ENCODE assay signal across 11 cellular contexts in the genomic region with DNA sequence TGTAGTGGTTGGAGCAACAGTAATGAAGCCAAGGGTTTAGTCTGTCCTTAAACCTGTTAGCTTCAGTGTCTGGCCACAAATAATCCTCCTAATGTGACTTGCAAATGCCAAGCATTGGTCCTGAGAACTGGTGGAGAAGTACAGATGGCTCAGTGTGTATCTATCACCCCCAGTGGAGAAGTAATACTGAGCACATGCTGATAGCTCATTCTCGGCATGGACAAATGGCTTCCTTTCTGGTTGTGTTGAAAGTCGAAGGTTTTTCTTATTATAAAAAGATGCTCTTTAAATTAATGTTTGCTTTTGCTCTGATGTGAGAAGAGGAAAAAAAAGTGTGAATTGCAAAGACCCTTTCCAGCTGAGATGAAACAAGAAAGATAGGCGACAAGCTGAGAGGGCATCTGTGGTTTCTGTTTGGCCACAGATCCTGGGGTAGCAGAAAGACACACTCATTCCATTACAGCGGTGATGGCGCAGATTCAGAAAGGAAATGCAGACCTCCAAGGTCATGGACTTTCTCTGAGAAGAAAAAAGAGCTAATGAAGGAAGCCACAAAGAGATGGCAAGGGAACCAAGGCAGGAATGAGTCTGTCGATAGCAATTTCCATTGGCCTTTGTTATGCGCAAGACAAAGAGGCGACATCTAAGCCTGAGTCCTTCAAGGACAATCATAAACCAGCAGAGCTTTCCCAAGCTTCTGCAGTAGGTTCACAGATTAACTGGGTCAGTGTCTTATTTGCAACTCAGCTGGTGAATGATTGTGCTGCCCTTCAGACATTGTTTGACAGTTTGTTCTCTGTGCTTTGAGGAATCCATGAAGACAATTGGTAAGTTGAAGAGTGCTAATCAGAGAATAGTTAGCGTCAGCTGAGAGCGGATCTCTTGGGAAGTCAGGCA.
A peak's percentile ranks its signal among the peaks of the same experiment; 100 is the strongest.
DNase-seq lines count a peak whose midpoint lies in the region; ATAC-seq lines count a peak whose summit lies in the region.
"Had no signal": no experiment of that assay in that cellular context is flagged by ENCODE, and none has a peak within 500 bp of the region (broad histone marks: within the 10 kb centered on the region; RNA-seq: fewer than 3 reads in every experiment).

No MANE protein-coding gene starts in this region.

- H3K4me1 Mint-ChIP-seq in activated CD4-positive, alpha-beta T cell treated with anti-CD3 and anti-CD28 coated beads, Interleukin-2, amount 10 ng/mL, durations not matched to agents 24 days and 14 days: peaks cover 11% of the 10 kb centered on the region
- peaks cover 13% of the 10 kb centered on the region for H3K4me1 Mint-ChIP-seq in stimulated activated effector memory CD8-positive, alpha-beta T cell treated with anti-CD3 and anti-CD28 coated beads, Interleukin-12 subunit alpha, Interleukin-12 subunit beta, amount 100 ng/mL, for 72 hours
- H3K4me1 Mint-ChIP-seq: memory B cell had no signal

- H3K27ac Mint-ChIP-seq in activated CD4-positive, alpha-beta T cell treated with anti-CD3 and anti-CD28 coated beads, Interleukin-2, amount 10 ng/mL, durations not matched to agents 24 days and 14 days: no peak overlapping the region
- H3K27ac Mint-ChIP-seq in stimulated activated effector memory CD8-positive, alpha-beta T cell treated with anti-CD3 and anti-CD28 coated beads, Interleukin-12 subunit alpha, Interleukin-12 subunit beta, amount 100 ng/mL, for 72 hours: no peak overlapping the region
- H3K27ac Mint-ChIP-seq: memory B cell had no signal

- DNase-seq in activated CD4-positive, alpha-beta T cell treated with anti-CD3 and anti-CD28 coated beads, Interleukin-2, amount 10 ng/mL, durations not matched to agents 24 days and 14 days: peak; percentile 60
- DNase-seq in activated CD4-positive, alpha-beta T cell treated with anti-CD3 and anti-CD28 coated beads, Interleukin-2, amount 50 U/mL, for 1 hour: no peak
- DNase-seq in NCI-H524 (lab: John Stamatoyannopoulos, UW) (peak; percentile 4 to 70), astrocyte of the hippocampus (ENCODE audit: low read depth, low spot score) (peak; percentile 49), HPDE6-E6E7 (ENCODE audit: extremely low spot score) (no peak), nucleus accumbens (lab: John Stamatoyannopoulos, UW) (no peak)
- DNase-seq in stimulated activated effector memory CD8-positive, alpha-beta T cell treated with anti-CD3 and anti-CD28 coated beads, Interleukin-12 subunit alpha, Interleukin-12 subunit beta, amount 100 ng/mL, for 72 hours (ENCODE audit: low spot score in 2 of 2): peak in 1 of 2 donors; percentile 68
- DNase-seq: aorta, DMS79 had no signal

- intact Hi-C loops in activated CD4-positive, alpha-beta T cell treated with anti-CD3 and anti-CD28 coated beads, Interleukin-2, amount 10 ng/mL, durations not matched to agents 24 days and 14 days (cut with micrococcal nuclease): no loop called here

- peak overlapping the region; percentile 11 for H3K4me3 Mint-ChIP-seq in activated CD4-positive, alpha-beta T cell treated with anti-CD3 and anti-CD28 coated beads, Interleukin-2, amount 10 ng/mL, durations not matched to agents 24 days and 14 days
- H3K4me3 Mint-ChIP-seq in stimulated activated effector memory CD8-positive, alpha-beta T cell treated with anti-CD3 and anti-CD28 coated beads, Interleukin-12 subunit alpha, Interleukin-12 subunit beta, amount 100 ng/mL, for 72 hours: no peak overlapping the region
- H3K4me3 Mint-ChIP-seq: memory B cell had no signal

- peaks cover 25% of the 10 kb centered on the region for H3K9me3 Mint-ChIP-seq in activated CD4-positive, alpha-beta T cell treated with anti-CD3 and anti-CD28 coated beads, Interleukin-2, amount 10 ng/mL, durations not matched to agents 24 days and 14 days
- H3K9me3 Mint-ChIP-seq in stimulated activated effector memory CD8-positive, alpha-beta T cell treated with anti-CD3 and anti-CD28 coated beads, Interleukin-12 subunit alpha, Interleukin-12 subunit beta, amount 100 ng/mL, for 72 hours: peaks cover 3% of the 10 kb centered on the region

- peak; percentile 90 for ATAC-seq in stimulated activated effector memory CD8-positive, alpha-beta T cell treated with anti-CD3 and anti-CD28 coated beads, Interleukin-12 subunit alpha, Interleukin-12 subunit beta, amount 100 ng/mL, for 72 hours
- ATAC-seq in GM21619 (IDR thresholded peaks at IDR 0.05; ENCODE audit: unreplicated experiment): no peak

- peaks cover 16% of the 10 kb centered on the region for H3K27me3 Mint-ChIP-seq in activated CD4-positive, alpha-beta T cell treated with anti-CD3 and anti-CD28 coated beads, Interleukin-2, amount 10 ng/mL, durations not matched to agents 24 days and 14 days

- H3K36me3 Mint-ChIP-seq in activated CD4-positive, alpha-beta T cell treated with anti-CD3 and anti-CD28 coated beads, Interleukin-2, amount 10 ng/mL, durations not matched to agents 24 days and 14 days (ENCODE audit: low read depth): peaks cover 2% of the 10 kb centered on the region
- H3K36me3 Mint-ChIP-seq in stimulated activated effector memory CD8-positive, alpha-beta T cell treated with anti-CD3 and anti-CD28 coated beads, Interleukin-12 subunit alpha, Interleukin-12 subunit beta, amount 100 ng/mL, for 72 hours: no peaks in the 10 kb centered on the region

Comparison
In these comparisons a context has a peak if more than half of its experiments do, and no peak if none do; other contexts are left out.
1. DNase-seq: peak in activated CD4-positive, alpha-beta T cell treated with anti-CD3 and anti-CD28 coated beads, Interleukin-2, amount 10 ng/mL, durations not matched to agents 24 days and 14 days (single experiment), NCI-H524 (2 of 2) and astrocyte of the hippocampus (single experiment); none in activated CD4-positive, alpha-beta T cell treated with anti-CD3 and anti-CD28 coated beads, Interleukin-2, amount 50 U/mL, for 1 hour (single experiment), HPDE6-E6E7 (single experiment) and nucleus accumbens (0 of 56).